In genomic region chr2:144152817-144153271, GRCh38 we compare ENCODE assay signal across 10 cellular contexts.
DNase-seq lines count a peak whose midpoint lies in the region; ATAC-seq and TF ChIP-seq lines count a peak whose summit lies in the region.
"Had no signal": no experiment of that assay in that cellular context is flagged by ENCODE, and none has a peak within 500 bp of the region (broad histone marks: within the 10 kb centered on the region; RNA-seq: fewer than 3 reads in every experiment).

No MANE protein-coding gene starts in this region.

- H3K27ac ChIP-seq in adrenal gland (peak overlapping the region; percentile 30 to 71 (median 39)), lower lobe of right lung (peak overlapping the region; percentile 8)
- H3K27ac ChIP-seq: transverse colon had no signal

- TF ChIP-seq CTCF in adrenal gland (IDR thresholded peaks at IDR 0.05) = peak in 3 of 6 experiments; percentile 30 to 41 (median 36)
- no peak for TF ChIP-seq CTCF in lower lobe of right lung (IDR thresholded peaks at IDR 0.05)

- 15 to 29% (median 18%) methylated on average over 5 of the region's 5 CpGs for WGBS in adrenal gland, 4 donors

- peak in 1 of 2 donors; percentile 24 for TF ChIP-seq POLR2A in adrenal gland (IDR thresholded peaks at IDR 0.05)

- ATAC-seq in HG03432 (IDR thresholded peaks at IDR 0.05; ENCODE audit: unreplicated experiment) = peak; percentile 88
- peak; percentile 49 to 66 for ATAC-seq in lower lobe of right lung
- no peak for ATAC-seq in HG03571 (IDR thresholded peaks at IDR 0.05; ENCODE audit: unreplicated experiment)

- no peaks in the 10 kb centered on the region for H3K27me3 ChIP-seq in adrenal gland
- no peaks in the 10 kb centered on the region for H3K27me3 ChIP-seq in lower lobe of right lung (ENCODE audit: low read depth)
- H3K27me3 ChIP-seq: transverse colon had no signal

- H3K4me1 ChIP-seq in adrenal gland (replicated peaks in 1 of 2) (peaks cover 0 to 16% of the 10 kb centered on the region in 2 donors), lower lobe of right lung (peaks cover 8% of the 10 kb centered on the region)
- H3K4me1 ChIP-seq: transverse colon had no signal

- H3K36me3 ChIP-seq in adrenal gland (replicated peaks in 1 of 2) (no peaks in the 10 kb centered on the region), lower lobe of right lung (no peaks in the 10 kb centered on the region)
- H3K36me3 ChIP-seq: transverse colon had no signal

- DNase-seq in Daoy (ENCODE audit: low read depth) = peak; percentile 44
- peak in 6 of 7 donors; percentile 35 to 54 (median 38) for DNase-seq in adrenal gland
- DNase-seq in lower lobe of right lung = no peak
- DNase-seq in LoVo (ENCODE audit: low spot score) = no peak
- DNase-seq in DMS 273 treated with DMSO at 0.1 percent for 48 hours (lab: John Stamatoyannopoulos, UW) = no peak
- DNase-seq in activated CD4-positive, CD25-positive, alpha-beta regulatory T cell (lab: John Stamatoyannopoulos, UW) = no peak
- DNase-seq: DND-41, transverse colon had no signal

- H3K9me3 ChIP-seq in adrenal gland (replicated peaks in 1 of 3) (no peaks in the 10 kb centered on the region), lower lobe of right lung (no peaks in the 10 kb centered on the region)
- H3K9me3 ChIP-seq: transverse colon had no signal

- intact Hi-C loops in adrenal gland (cut with DNase I) (no loop called here), lower lobe of right lung (cut with DNase I) (no loop called here)

- H3K4me3 ChIP-seq in adrenal gland (no peak overlapping the region), lower lobe of right lung (no peak overlapping the region)
- H3K4me3 ChIP-seq: transverse colon had no signal

Comparison
In these comparisons a context has a peak if more than half of its experiments do, and no peak if none do; other contexts are left out.
1. DNase-seq: peak in Daoy (single experiment) and adrenal gland (6 of 7); none in lower lobe of right lung (single experiment), LoVo (single experiment), DMS 273 treated with DMSO at 0.1 percent for 48 hours (single experiment) and activated CD4-positive, CD25-positive, alpha-beta regulatory T cell (0 of 4).